1 cellular context compared by ENCODE assay signal in the genomic region with DNA sequence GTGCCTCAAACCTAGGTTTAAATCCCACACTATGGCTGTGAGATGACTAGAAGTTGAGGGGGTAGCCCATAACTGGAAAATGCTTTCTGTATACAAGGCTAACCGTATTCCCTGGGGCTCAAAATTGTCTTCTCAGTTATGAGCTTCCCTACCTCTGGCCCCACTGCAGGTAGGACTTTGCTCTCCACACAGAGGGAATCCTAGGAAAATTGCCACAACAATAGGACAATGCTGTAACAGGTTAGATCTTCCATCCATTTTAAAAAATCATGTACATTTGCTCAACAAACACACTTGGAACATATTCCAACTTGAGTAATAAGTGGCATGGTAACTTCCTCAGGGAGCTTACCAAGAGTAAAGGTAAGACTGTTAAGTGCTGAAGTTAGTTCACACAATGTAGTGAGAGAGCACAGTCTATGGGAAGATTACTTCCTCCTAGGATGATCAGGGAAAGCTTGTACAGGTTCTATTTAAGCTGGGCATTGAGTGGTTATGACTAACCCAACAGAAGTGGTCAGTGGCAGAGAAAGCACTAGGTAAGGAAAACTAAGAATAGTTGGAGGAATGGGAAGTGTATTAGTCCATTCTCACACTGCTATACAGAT.
TF ChIP-seq lines count a peak whose summit lies in the region.

No MANE protein-coding gene starts in this region.

TF ChIP-seq in HepG2, 621 proteins besides CTCF, POLR2A, EP300 and RAD21 (continued from another document and continues in another):
- TF ChIP-seq, protein P1, sequence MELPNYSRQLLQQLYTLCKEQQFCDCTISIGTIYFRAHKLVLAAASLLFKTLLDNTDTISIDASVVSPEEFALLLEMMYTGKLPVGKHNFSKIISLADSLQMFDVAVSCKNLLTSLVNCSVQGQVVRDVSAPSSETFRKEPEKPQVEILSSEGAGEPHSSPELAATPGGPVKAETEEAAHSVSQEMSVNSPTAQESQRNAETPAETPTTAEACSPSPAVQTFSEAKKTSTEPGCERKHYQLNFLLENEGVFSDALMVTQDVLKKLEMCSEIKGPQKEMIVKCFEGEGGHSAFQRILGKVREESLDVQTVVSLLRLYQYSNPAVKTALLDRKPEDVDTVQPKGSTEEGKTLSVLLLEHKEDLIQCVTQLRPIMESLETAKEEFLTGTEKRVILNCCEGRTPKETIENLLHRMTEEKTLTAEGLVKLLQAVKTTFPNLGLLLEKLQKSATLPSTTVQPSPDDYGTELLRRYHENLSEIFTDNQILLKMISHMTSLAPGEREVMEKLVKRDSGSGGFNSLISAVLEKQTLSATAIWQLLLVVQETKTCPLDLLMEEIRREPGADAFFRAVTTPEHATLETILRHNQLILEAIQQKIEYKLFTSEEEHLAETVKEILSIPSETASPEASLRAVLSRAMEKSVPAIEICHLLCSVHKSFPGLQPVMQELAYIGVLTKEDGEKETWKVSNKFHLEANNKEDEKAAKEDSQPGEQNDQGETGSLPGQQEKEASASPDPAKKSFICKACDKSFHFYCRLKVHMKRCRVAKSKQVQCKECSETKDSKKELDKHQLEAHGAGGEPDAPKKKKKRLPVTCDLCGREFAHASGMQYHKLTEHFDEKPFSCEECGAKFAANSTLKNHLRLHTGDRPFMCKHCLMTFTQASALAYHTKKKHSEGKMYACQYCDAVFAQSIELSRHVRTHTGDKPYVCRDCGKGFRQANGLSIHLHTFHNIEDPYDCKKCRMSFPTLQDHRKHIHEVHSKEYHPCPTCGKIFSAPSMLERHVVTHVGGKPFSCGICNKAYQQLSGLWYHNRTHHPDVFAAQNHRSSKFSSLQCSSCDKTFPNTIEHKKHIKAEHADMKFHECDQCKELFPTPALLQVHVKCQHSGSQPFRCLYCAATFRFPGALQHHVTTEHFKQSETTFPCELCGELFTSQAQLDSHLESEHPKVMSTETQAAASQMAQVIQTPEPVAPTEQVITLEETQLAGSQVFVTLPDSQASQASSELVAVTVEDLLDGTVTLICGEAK (IDR thresholded peaks at IDR 0.05): no peak
- TF ChIP-seq, protein P1 (CRISPR knock-in tag; IDR thresholded peaks at IDR 0.05): no peak
- TF ChIP-seq GATAD2A (CRISPR knock-in tag; IDR thresholded peaks at IDR 0.05) (peak; percentile 13; the same call in 1 of the 2 replicates), PCBP1 (IDR thresholded peaks at IDR 0.05; ENCODE audit: borderline replicate concordance, low read depth, low read length) (no peak), ONECUT2 (CRISPR knock-in tag; IDR thresholded peaks at IDR 0.05) (no peak), ZNF30 (CRISPR knock-in tag; IDR thresholded peaks at IDR 0.05) (no peak), MZF1 (CRISPR knock-in tag; IDR thresholded peaks at IDR 0.05; ENCODE audit: borderline replicate concordance) (no peak), ZSCAN22 (CRISPR knock-in tag; IDR thresholded peaks at IDR 0.05) (no peak), ZNF441 (CRISPR knock-in tag; IDR thresholded peaks at IDR 0.05; ENCODE audit: borderline replicate concordance) (no peak), ZNF207 (IDR thresholded peaks at IDR 0.05; ENCODE audit: borderline replicate concordance) (no peak), ZFP41 (CRISPR knock-in tag; IDR thresholded peaks at IDR 0.05; ENCODE audit: borderline replicate concordance) (no peak), ARNTL (CRISPR knock-in tag; IDR thresholded peaks at IDR 0.05) (no peak), HDAC2 (CRISPR knock-in tag; IDR thresholded peaks at IDR 0.05) (no peak), TARDBP (CRISPR knock-in tag; IDR thresholded peaks at IDR 0.05) (no peak), ZNF33B (CRISPR knock-in tag; IDR thresholded peaks at IDR 0.05) (no peak), NCOR1 (IDR thresholded peaks at IDR 0.05; ENCODE audit: borderline replicate concordance, low read length) (peak; percentile 56; the same call in 1 of the 2 replicates), TCF7 (IDR thresholded peaks at IDR 0.05; ENCODE audit: low read depth) (no peak), RFXAP (CRISPR knock-in tag; IDR thresholded peaks at IDR 0.05; ENCODE audit: borderline replicate concordance) (no peak), ZNF660 (CRISPR knock-in tag; IDR thresholded peaks at IDR 0.05; ENCODE audit: borderline replicate concordance, low read depth) (no peak), ZSCAN20 (CRISPR knock-in tag; IDR thresholded peaks at IDR 0.05; ENCODE audit: borderline replicate concordance) (no peak), ZBTB38 (CRISPR knock-in tag; IDR thresholded peaks at IDR 0.05) (no peak), KDM6A (CRISPR knock-in tag; IDR thresholded peaks at IDR 0.05; ENCODE audit: low read depth) (peak; percentile 46; the same call in 1 of the 2 replicates), SOX5 (CRISPR knock-in tag; IDR thresholded peaks at IDR 0.05; ENCODE audit: borderline replicate concordance) (peak; percentile 89), DMAP1 (CRISPR knock-in tag; IDR thresholded peaks at IDR 0.05) (no peak), NRL (CRISPR knock-in tag; IDR thresholded peaks at IDR 0.05; ENCODE audit: borderline replicate concordance) (no peak), ZNF234 (CRISPR knock-in tag; conservative IDR thresholded peaks at IDR 0.05) (no peak), SIN3A (IDR thresholded peaks at IDR 0.05; ENCODE audit: borderline replicate concordance, low read depth, low read length) (no peak), CBX1 (IDR thresholded peaks at IDR 0.05; ENCODE audit: low read depth) (no peak), TEAD3 (CRISPR knock-in tag; optimal IDR thresholded peaks at IDR 0.05; ENCODE audit: borderline replicate concordance) (no peak), TP53 (CRISPR knock-in tag; conservative IDR thresholded peaks at IDR 0.05) (no peak), ZNF569 (CRISPR knock-in tag; IDR thresholded peaks at IDR 0.05; ENCODE audit: borderline replicate concordance) (no peak), SATB2 (CRISPR knock-in tag; IDR thresholded peaks at IDR 0.05) (no peak)
- TF ChIP-seq, protein P2, sequence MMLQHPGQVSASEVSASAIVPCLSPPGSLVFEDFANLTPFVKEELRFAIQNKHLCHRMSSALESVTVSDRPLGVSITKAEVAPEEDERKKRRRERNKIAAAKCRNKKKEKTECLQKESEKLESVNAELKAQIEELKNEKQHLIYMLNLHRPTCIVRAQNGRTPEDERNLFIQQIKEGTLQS (CRISPR knock-in tag; IDR thresholded peaks at IDR 0.05): no peak
- TF ChIP-seq, protein P3, sequence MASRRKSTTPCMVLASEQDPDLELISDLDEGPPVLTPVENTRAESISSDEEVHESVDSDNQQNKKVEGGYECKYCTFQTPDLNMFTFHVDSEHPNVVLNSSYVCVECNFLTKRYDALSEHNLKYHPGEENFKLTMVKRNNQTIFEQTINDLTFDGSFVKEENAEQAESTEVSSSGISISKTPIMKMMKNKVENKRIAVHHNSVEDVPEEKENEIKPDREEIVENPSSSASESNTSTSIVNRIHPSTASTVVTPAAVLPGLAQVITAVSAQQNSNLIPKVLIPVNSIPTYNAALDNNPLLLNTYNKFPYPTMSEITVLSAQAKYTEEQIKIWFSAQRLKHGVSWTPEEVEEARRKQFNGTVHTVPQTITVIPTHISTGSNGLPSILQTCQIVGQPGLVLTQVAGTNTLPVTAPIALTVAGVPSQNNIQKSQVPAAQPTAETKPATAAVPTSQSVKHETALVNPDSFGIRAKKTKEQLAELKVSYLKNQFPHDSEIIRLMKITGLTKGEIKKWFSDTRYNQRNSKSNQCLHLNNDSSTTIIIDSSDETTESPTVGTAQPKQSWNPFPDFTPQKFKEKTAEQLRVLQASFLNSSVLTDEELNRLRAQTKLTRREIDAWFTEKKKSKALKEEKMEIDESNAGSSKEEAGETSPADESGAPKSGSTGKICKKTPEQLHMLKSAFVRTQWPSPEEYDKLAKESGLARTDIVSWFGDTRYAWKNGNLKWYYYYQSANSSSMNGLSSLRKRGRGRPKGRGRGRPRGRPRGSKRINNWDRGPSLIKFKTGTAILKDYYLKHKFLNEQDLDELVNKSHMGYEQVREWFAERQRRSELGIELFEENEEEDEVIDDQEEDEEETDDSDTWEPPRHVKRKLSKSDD (CRISPR knock-in tag; IDR thresholded peaks at IDR 0.05; ENCODE audit: low read depth): no peak
- TF ChIP-seq, protein P4, sequence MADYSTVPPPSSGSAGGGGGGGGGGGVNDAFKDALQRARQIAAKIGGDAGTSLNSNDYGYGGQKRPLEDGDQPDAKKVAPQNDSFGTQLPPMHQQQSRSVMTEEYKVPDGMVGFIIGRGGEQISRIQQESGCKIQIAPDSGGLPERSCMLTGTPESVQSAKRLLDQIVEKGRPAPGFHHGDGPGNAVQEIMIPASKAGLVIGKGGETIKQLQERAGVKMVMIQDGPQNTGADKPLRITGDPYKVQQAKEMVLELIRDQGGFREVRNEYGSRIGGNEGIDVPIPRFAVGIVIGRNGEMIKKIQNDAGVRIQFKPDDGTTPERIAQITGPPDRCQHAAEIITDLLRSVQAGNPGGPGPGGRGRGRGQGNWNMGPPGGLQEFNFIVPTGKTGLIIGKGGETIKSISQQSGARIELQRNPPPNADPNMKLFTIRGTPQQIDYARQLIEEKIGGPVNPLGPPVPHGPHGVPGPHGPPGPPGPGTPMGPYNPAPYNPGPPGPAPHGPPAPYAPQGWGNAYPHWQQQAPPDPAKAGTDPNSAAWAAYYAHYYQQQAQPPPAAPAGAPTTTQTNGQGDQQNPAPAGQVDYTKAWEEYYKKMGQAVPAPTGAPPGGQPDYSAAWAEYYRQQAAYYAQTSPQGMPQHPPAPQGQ (CRISPR knock-in tag; IDR thresholded peaks at IDR 0.05; ENCODE audit: borderline replicate concordance): no peak
- TF ChIP-seq, protein P5, sequence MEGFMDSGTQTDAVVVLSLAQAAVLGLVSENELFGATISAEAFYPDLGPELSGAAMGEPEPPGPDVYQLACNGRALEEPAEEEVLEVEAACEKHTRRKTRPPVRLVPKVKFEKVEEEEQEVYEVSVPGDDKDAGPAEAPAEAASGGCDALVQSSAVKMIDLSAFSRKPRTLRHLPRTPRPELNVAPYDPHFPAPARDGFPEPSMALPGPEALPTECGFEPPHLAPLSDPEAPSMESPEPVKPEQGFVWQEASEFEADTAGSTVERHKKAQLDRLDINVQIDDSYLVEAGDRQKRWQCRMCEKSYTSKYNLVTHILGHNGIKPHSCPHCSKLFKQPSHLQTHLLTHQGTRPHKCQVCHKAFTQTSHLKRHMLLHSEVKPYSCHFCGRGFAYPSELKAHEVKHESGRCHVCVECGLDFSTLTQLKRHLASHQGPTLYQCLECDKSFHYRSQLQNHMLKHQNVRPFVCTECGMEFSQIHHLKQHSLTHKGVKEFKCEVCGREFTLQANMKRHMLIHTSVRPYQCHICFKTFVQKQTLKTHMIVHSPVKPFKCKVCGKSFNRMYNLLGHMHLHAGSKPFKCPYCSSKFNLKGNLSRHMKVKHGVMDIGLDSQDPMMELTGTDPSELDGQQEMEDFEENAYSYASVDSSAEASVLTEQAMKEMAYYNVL (CRISPR knock-in tag; IDR thresholded peaks at IDR 0.05; ENCODE audit: borderline replicate concordance): no peak
- TF ChIP-seq, protein P6, sequence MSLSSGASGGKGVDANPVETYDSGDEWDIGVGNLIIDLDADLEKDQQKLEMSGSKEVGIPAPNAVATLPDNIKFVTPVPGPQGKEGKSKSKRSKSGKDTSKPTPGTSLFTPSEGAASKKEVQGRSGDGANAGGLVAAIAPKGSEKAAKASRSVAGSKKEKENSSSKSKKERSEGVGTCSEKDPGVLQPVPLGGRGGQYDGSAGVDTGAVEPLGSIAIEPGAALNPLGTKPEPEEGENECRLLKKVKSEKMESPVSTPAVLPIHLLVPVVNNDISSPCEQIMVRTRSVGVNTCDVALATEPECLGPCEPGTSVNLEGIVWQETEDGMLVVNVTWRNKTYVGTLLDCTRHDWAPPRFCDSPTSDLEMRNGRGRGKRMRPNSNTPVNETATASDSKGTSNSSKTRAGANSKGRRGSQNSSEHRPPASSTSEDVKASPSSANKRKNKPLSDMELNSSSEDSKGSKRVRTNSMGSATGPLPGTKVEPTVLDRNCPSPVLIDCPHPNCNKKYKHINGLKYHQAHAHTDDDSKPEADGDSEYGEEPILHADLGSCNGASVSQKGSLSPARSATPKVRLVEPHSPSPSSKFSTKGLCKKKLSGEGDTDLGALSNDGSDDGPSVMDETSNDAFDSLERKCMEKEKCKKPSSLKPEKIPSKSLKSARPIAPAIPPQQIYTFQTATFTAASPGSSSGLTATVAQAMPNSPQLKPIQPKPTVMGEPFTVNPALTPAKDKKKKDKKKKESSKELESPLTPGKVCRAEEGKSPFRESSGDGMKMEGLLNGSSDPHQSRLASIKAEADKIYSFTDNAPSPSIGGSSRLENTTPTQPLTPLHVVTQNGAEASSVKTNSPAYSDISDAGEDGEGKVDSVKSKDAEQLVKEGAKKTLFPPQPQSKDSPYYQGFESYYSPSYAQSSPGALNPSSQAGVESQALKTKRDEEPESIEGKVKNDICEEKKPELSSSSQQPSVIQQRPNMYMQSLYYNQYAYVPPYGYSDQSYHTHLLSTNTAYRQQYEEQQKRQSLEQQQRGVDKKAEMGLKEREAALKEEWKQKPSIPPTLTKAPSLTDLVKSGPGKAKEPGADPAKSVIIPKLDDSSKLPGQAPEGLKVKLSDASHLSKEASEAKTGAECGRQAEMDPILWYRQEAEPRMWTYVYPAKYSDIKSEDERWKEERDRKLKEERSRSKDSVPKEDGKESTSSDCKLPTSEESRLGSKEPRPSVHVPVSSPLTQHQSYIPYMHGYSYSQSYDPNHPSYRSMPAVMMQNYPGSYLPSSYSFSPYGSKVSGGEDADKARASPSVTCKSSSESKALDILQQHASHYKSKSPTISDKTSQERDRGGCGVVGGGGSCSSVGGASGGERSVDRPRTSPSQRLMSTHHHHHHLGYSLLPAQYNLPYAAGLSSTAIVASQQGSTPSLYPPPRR (CRISPR knock-in tag; IDR thresholded peaks at IDR 0.05; ENCODE audit: borderline replicate concordance): no peak
- TF ChIP-seq, protein P7, sequence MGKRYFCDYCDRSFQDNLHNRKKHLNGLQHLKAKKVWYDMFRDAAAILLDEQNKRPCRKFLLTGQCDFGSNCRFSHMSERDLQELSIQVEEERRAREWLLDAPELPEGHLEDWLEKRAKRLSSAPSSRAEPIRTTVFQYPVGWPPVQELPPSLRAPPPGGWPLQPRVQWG (CRISPR knock-in tag; IDR thresholded peaks at IDR 0.05; ENCODE audit: borderline replicate concordance, low read depth): no peak
